1 cellular context compared by ENCODE assay signal in genomic region chr11:118658372-118659313, GRCh38.
TF ChIP-seq lines count a peak whose summit lies in the region.

No MANE protein-coding gene starts in this region.

TF ChIP-seq in HepG2, 621 proteins besides CTCF, POLR2A, EP300 and RAD21 (continues in another document):
- TF ChIP-seq ZNF407 (CRISPR knock-in tag; IDR thresholded peaks at IDR 0.05; ENCODE audit: not compliant biosample characterization) = no peak
- TF ChIP-seq ZNF205 (CRISPR knock-in tag; IDR thresholded peaks at IDR 0.05) = no peak
- no peak for TF ChIP-seq KMT2A (CRISPR knock-in tag; IDR thresholded peaks at IDR 0.05)
- no peak for TF ChIP-seq ZNF431 (CRISPR knock-in tag; IDR thresholded peaks at IDR 0.05; ENCODE audit: borderline replicate concordance, low read depth)
- no peak for TF ChIP-seq ZBTB39 (CRISPR knock-in tag; IDR thresholded peaks at IDR 0.05)
- TF ChIP-seq E2F2 (CRISPR knock-in tag; IDR thresholded peaks at IDR 0.05; ENCODE audit: borderline replicate concordance) = no peak
- no peak for TF ChIP-seq SIX1 (CRISPR knock-in tag; IDR thresholded peaks at IDR 0.05; ENCODE audit: borderline replicate concordance)
- TF ChIP-seq CEBPG (CRISPR knock-in tag; IDR thresholded peaks at IDR 0.05) = no peak
- no peak for TF ChIP-seq AHR (CRISPR knock-in tag; IDR thresholded peaks at IDR 0.05)
- no peak for TF ChIP-seq ZNF331 (CRISPR knock-in tag; IDR thresholded peaks at IDR 0.05)
- no peak for TF ChIP-seq ZNF350 (CRISPR knock-in tag; IDR thresholded peaks at IDR 0.05; ENCODE audit: borderline replicate concordance, low read depth)
- no peak for TF ChIP-seq KAT7 (CRISPR knock-in tag; IDR thresholded peaks at IDR 0.05; ENCODE audit: borderline replicate concordance)
- TF ChIP-seq AGO1 (IDR thresholded peaks at IDR 0.05; ENCODE audit: low read depth, low read length, poor library complexity, severe bottlenecking) = peak; percentile 61
- TF ChIP-seq HCFC1 (IDR thresholded peaks at IDR 0.05; ENCODE audit: low read depth, low read length) = no peak
- no peak for TF ChIP-seq ZNF225 (CRISPR knock-in tag; IDR thresholded peaks at IDR 0.05)
- TF ChIP-seq SMAD9 (CRISPR knock-in tag; IDR thresholded peaks at IDR 0.05) = no peak
- no peak for TF ChIP-seq ZNF781 (CRISPR knock-in tag; IDR thresholded peaks at IDR 0.05; ENCODE audit: borderline replicate concordance, not compliant biosample characterization)
- no peak for TF ChIP-seq HNF4A (CRISPR knock-in tag; IDR thresholded peaks at IDR 0.05)
- no peak for TF ChIP-seq ZBTB20 (CRISPR knock-in tag; IDR thresholded peaks at IDR 0.05; ENCODE audit: borderline replicate concordance, low read depth)
- TF ChIP-seq MXD1 (CRISPR knock-in tag; IDR thresholded peaks at IDR 0.05) = no peak
- no peak for TF ChIP-seq ZNF709 (CRISPR knock-in tag; IDR thresholded peaks at IDR 0.05)
- no peak for TF ChIP-seq NFE2L2 (IDR thresholded peaks at IDR 0.05; ENCODE audit: low read length)
- peak; percentile 63; the same call in 1 of the 2 replicates for TF ChIP-seq ZNF740 (CRISPR knock-in tag; IDR thresholded peaks at IDR 0.05)
- TF ChIP-seq ZNF629 (CRISPR knock-in tag; conservative IDR thresholded peaks at IDR 0.05) = no peak
- no peak for TF ChIP-seq ISX (CRISPR knock-in tag; conservative IDR thresholded peaks at IDR 0.05)
- TF ChIP-seq ZNF790 (CRISPR knock-in tag; IDR thresholded peaks at IDR 0.05; ENCODE audit: borderline replicate concordance) = no peak
- TF ChIP-seq TARDBP (CRISPR knock-in tag; IDR thresholded peaks at IDR 0.05) = no peak
- TF ChIP-seq ZSCAN31 (CRISPR knock-in tag; IDR thresholded peaks at IDR 0.05; ENCODE audit: low read depth) = no peak
- TF ChIP-seq CEBPB (IDR thresholded peaks at IDR 0.05; ENCODE audit: borderline replicate concordance, low read depth, low read length) = no peak
- TF ChIP-seq HNRNPL (IDR thresholded peaks at IDR 0.05; ENCODE audit: low read depth, low read length) = no peak
- TF ChIP-seq SNRNP70 (IDR thresholded peaks at IDR 0.05; ENCODE audit: low read depth, low read length) = no peak
- TF ChIP-seq CREM (IDR thresholded peaks at IDR 0.05) = no peak
- no peak for TF ChIP-seq CREM (CRISPR knock-in tag; IDR thresholded peaks at IDR 0.05)
- TF ChIP-seq ELF4 (CRISPR knock-in tag; IDR thresholded peaks at IDR 0.05; ENCODE audit: borderline replicate concordance) = no peak
- no peak for TF ChIP-seq GPBP1L1 (CRISPR knock-in tag; IDR thresholded peaks at IDR 0.05)
- TF ChIP-seq POGZ (CRISPR knock-in tag; IDR thresholded peaks at IDR 0.05) = peak; percentile 7; the same call in 1 of the 2 replicates
- no peak for TF ChIP-seq YEATS2 (CRISPR knock-in tag; IDR thresholded peaks at IDR 0.05; ENCODE audit: borderline replicate concordance)
- peak; percentile 84 for TF ChIP-seq AGO2 (optimal IDR thresholded peaks at IDR 0.05; ENCODE audit: low read depth, low read length)
- TF ChIP-seq ZBTB2 (CRISPR knock-in tag; IDR thresholded peaks at IDR 0.05; ENCODE audit: low read depth) = no peak
- no peak for TF ChIP-seq NFIC (IDR thresholded peaks at IDR 0.05; ENCODE audit: low read length)
- TF ChIP-seq TEAD2 (CRISPR knock-in tag; IDR thresholded peaks at IDR 0.05) = no peak
- 0 out of 2 replicates have a peak, but pooled peaks have one; percentile 21 for TF ChIP-seq PATZ1 (CRISPR knock-in tag; IDR thresholded peaks at IDR 0.05)
- TF ChIP-seq RELA (CRISPR knock-in tag; IDR thresholded peaks at IDR 0.05) = no peak
- TF ChIP-seq BRD4 (CRISPR knock-in tag; IDR thresholded peaks at IDR 0.05) = no peak
- no peak for TF ChIP-seq RXRA (CRISPR knock-in tag; IDR thresholded peaks at IDR 0.05)
- TF ChIP-seq TRIM22 (IDR thresholded peaks at IDR 0.05) = no peak
- TF ChIP-seq POLR2G (IDR thresholded peaks at IDR 0.05; ENCODE audit: low read depth, low read length) = no peak; the same call in 1 of the 2 replicates
- TF ChIP-seq SRSF4 (IDR thresholded peaks at IDR 0.05; ENCODE audit: low read depth, low read length, poor library complexity, severe bottlenecking) = no peak
- no peak for TF ChIP-seq MYNN (CRISPR knock-in tag; IDR thresholded peaks at IDR 0.05; ENCODE audit: low read depth)
- TF ChIP-seq MTERF4 (CRISPR knock-in tag; IDR thresholded peaks at IDR 0.05) = no peak
